In genomic region chr4:25180524-25181131, GRCh38 we compare ENCODE assay signal across 8 cellular contexts. TPM values are rescaled to one million over a fixed set of nuclear protein-coding genes. Genes with fewer than 3 reads are reported as not detected.
A peak's percentile ranks its signal among the peaks of the same experiment; 100 is the strongest.
DNase-seq lines count a peak whose midpoint lies in the region; ATAC-seq and TF ChIP-seq lines count a peak whose summit lies in the region.

No MANE protein-coding gene starts in this region.

- H3K27ac Mint-ChIP-seq in activated naive CD4-positive, alpha-beta T cell treated with anti-CD3 and anti-CD28 coated beads, Interleukin-2, amount 10 ng/mL, durations not matched to agents 7 days and 5 days = no peak overlapping the region
- H3K27ac Mint-ChIP-seq in immature natural killer cell = no peak overlapping the region

- TF ChIP-seq CTCF in BJ (IDR thresholded peaks at IDR 0.05; ENCODE audit: insufficient read depth, low read depth, low read length) = peak; percentile 70
- peak; percentile 25 to 53 (median 45) for TF ChIP-seq CTCF in testis (IDR thresholded peaks at IDR 0.05)

- no peak overlapping the region for H3K4me3 Mint-ChIP-seq in activated naive CD4-positive, alpha-beta T cell treated with anti-CD3 and anti-CD28 coated beads, Interleukin-2, amount 10 ng/mL, durations not matched to agents 7 days and 5 days
- no peak overlapping the region for H3K4me3 Mint-ChIP-seq in immature natural killer cell

- POLR2A ChIA-PET in BJ (lab: Charles Lee) = no interaction called here

- no peak overlapping the region for H3K4me3 ChIP-seq in BJ (ENCODE audit: low read depth, low read length)
- no peak overlapping the region for H3K4me3 ChIP-seq in testis

- peaks cover 20% of the 10 kb centered on the region for H3K4me1 Mint-ChIP-seq in activated naive CD4-positive, alpha-beta T cell treated with anti-CD3 and anti-CD28 coated beads, Interleukin-2, amount 10 ng/mL, durations not matched to agents 7 days and 5 days
- peaks cover 10 to 34% of the 10 kb centered on the region in 2 donors for H3K4me1 Mint-ChIP-seq in immature natural killer cell

- 70 to 71% methylated on average over 3 of the region's 3 CpGs for WGBS in testis, 2 donors

- no peak overlapping the region for H3K27ac ChIP-seq in testis

- CTCF ChIA-PET in BJ (lab: Yijun Ruan, JAX) = interaction anchor here (0.7 to 3.4 kb wide), 7 partner anchors 19 to 188 kb away, joined by 3 to 19 read pairs (median 3); no protein-coding TSS in a partner anchor
- CTCF ChIA-PET in activated naive CD4-positive, alpha-beta T cell treated with anti-CD3 and anti-CD28 coated beads, Interleukin-2, amount 10 ng/mL, durations not matched to agents 7 days and 5 days (lab: Charles Lee) = interaction anchor here (0.9 to 3.4 kb wide), 6 partner anchors 11 to 189 kb away, joined by 3 to 35 read pairs (median 10); partner anchors contain the start of gene SEPSECS

- ATAC-seq in GM18511 (IDR thresholded peaks at IDR 0.05; ENCODE audit: unreplicated experiment) (peak; percentile 95), HG02885 (IDR thresholded peaks at IDR 0.05; ENCODE audit: poor library complexity, unreplicated experiment) (peak; percentile 93), HG03108 (IDR thresholded peaks at IDR 0.05; ENCODE audit: unreplicated experiment) (no peak)

- no peaks in the 10 kb centered on the region for H3K27me3 ChIP-seq in BJ (ENCODE audit: control insufficient read depth, insufficient read depth, low read length)
- H3K27me3 ChIP-seq in testis = no peaks in the 10 kb centered on the region

- H3K36me3 Mint-ChIP-seq in activated naive CD4-positive, alpha-beta T cell treated with anti-CD3 and anti-CD28 coated beads, Interleukin-2, amount 10 ng/mL, durations not matched to agents 7 days and 5 days = peaks cover 1% of the 10 kb centered on the region
- peaks cover 0 to 3% (median 3%) of the 10 kb centered on the region in 3 donors for H3K36me3 Mint-ChIP-seq in immature natural killer cell

- no peaks in the 10 kb centered on the region for H3K9me3 Mint-ChIP-seq in activated naive CD4-positive, alpha-beta T cell treated with anti-CD3 and anti-CD28 coated beads, Interleukin-2, amount 10 ng/mL, durations not matched to agents 7 days and 5 days
- H3K9me3 Mint-ChIP-seq in immature natural killer cell = no peaks in the 10 kb centered on the region

- no peaks in the 10 kb centered on the region for H3K4me1 ChIP-seq in testis

- intact Hi-C loops in testis (cut with DNase I; ENCODE audit: low total_unique reads) = no loop called here

- TF ChIP-seq POLR2A in testis (IDR thresholded peaks at IDR 0.05) = no peak

- no peaks in the 10 kb centered on the region for H3K27me3 Mint-ChIP-seq in activated naive CD4-positive, alpha-beta T cell treated with anti-CD3 and anti-CD28 coated beads, Interleukin-2, amount 10 ng/mL, durations not matched to agents 7 days and 5 days
- peaks cover 0 to 1% (median 0%) of the 10 kb centered on the region in 3 donors for H3K27me3 Mint-ChIP-seq in immature natural killer cell (ENCODE audit: low read depth in 3 of 3)

- H3K36me3 ChIP-seq in BJ (ENCODE audit: control insufficient read depth, insufficient read depth, low read length) (no peaks in the 10 kb centered on the region), testis (ENCODE audit: low read depth, missing control alignments) (no peaks in the 10 kb centered on the region)

- H3K9me3 ChIP-seq in testis = no peaks in the 10 kb centered on the region

- DNase-seq in BJ (ENCODE audit: low read depth) (no peak), NCI-H2171 (lab: John Stamatoyannopoulos, UW) (peak; percentile 0), immature natural killer cell (peak; percentile 13 to 34 (median 26)), testis (peak; percentile 47)
- DNase-seq in activated naive CD4-positive, alpha-beta T cell treated with anti-CD3 and anti-CD28 coated beads, Interleukin-2, amount 10 ng/mL, durations not matched to agents 7 days and 5 days = peak; percentile 52

RNA-seq across cellular contexts. Expression of gene SEPSECS, which starts 20.4 kb away (rescaled TPM):
- 2.6 and 4.9 TPM in 2 replicates for polyA plus RNA-seq in BJ (2011; rRNA removed)
- polyA minus RNA-seq in BJ (2011; rRNA and poly(A)+ RNA removed) = 1.8 and 2.8 TPM in 2 replicates
- polyA plus RNA-seq in immature natural killer cell = 1 to 10 TPM; 2.1 to 6.0 (median 4.6) TPM
- total RNA-seq in testis = 10 to 100 TPM; 18.2 to 18.3 TPM
- 12.7 TPM for polyA plus RNA-seq in testis (ENCODE audit: insufficient read depth, low read depth, low replicate concordance)

RNA-seq across cellular contexts. Expression of gene PI4K2B, which starts 53.2 kb away (rescaled TPM):
- polyA plus RNA-seq in BJ (2011; rRNA removed) = 4.3 and 8.9 TPM in 2 replicates
- 2.1 and 2.6 TPM in 2 replicates for polyA minus RNA-seq in BJ (2011; rRNA and poly(A)+ RNA removed)
- 10 to 100 TPM in 1 of 3 donors, 1 to 10 TPM in 2; 9.2 to 10.3 (median 9.8) TPM for polyA plus RNA-seq in immature natural killer cell
- total RNA-seq in testis = 10 to 100 TPM; 18.9 to 19.9 TPM
- 11.5 TPM for polyA plus RNA-seq in testis (ENCODE audit: insufficient read depth, low read depth, low replicate concordance)
